8 cellular contexts compared by ENCODE assay signal in genomic region chr22:42169055-42169469, GRCh38. TPM values are rescaled to one million over a fixed set of nuclear protein-coding genes. Genes with fewer than 3 reads are reported as not detected.
DNase-seq lines count a peak whose midpoint lies in the region; ATAC-seq, FAIRE-seq and TF ChIP-seq lines count a peak whose summit lies in the region.

No MANE protein-coding gene starts in this region.

- POLR2A ChIA-PET in Caco-2 (lab: Charles Lee): no interaction called here

- no peaks in the 10 kb centered on the region for H3K9me3 Mint-ChIP-seq in Caco-2 (ENCODE audit: unreplicated experiment)
- H3K9me3 Mint-ChIP-seq in type B pancreatic cell: no peaks in the 10 kb centered on the region

- intact Hi-C loops in Caco-2 (cut with micrococcal nuclease; ENCODE audit: unreplicated experiment): loop anchor here (1.0 kb wide), 3 partner anchors 100 to 268 kb away; no protein-coding TSS in a partner anchor
- intact Hi-C loops in ovary (cut with DNase I): loop anchor here in 3 of 4 donors (2.0 kb wide), 2 partner anchors 268 to 270 kb away; no protein-coding TSS in a partner anchor

- CTCF ChIA-PET in Caco-2 (lab: Charles Lee): interaction anchor here (0.6 to 0.8 kb wide), 3 partner anchors 49 to 305 kb away, joined by 3 to 4 read pairs (median 3); no protein-coding TSS in a partner anchor

- peak; percentile 21 for FAIRE-seq in frontal cortex (lab: Jason Lieb, UNC)

- WGBS in ovary, 3 donors: 39 to 48% (median 41%) methylated on average over 7 of the region's 7 CpGs

- H3K27me3 ChIP-seq in Caco-2 (replicated peaks; ENCODE audit: control insufficient read depth, insufficient read depth, low read length) (no peaks in the 10 kb centered on the region), ovary (no peaks in the 10 kb centered on the region)

- H3K4me3 ChIP-seq in Caco-2 (ENCODE audit: low read depth, low read length) (no peak overlapping the region), ovary (no peak overlapping the region)

- BruUV-seq in Caco-2 (replicated peaks; lab: Mats Ljungman, UMichigan): TSS peak; percentile 11

- H3K4me3 Mint-ChIP-seq in Caco-2 (ENCODE audit: unreplicated experiment) (no peak overlapping the region), type B pancreatic cell (peak overlapping the region; percentile 54)

- TF ChIP-seq EP300 in ovary (IDR thresholded peaks at IDR 0.05): no peak

- H3K27ac Mint-ChIP-seq in Caco-2 (ENCODE audit: unreplicated experiment) (no peak overlapping the region), type B pancreatic cell (peak overlapping the region; percentile 76)

- H3K4me1 Mint-ChIP-seq in Caco-2 (ENCODE audit: low read depth, unreplicated experiment) (no peaks in the 10 kb centered on the region), type B pancreatic cell (ENCODE audit: unreplicated experiment) (peaks cover 48% of the 10 kb centered on the region)

- TF ChIP-seq CTCF in Caco-2 (IDR thresholded peaks at IDR 0.05; ENCODE audit: insufficient read depth in 1 of 2, low read depth in 1 of 2, low read length in 1 of 2, severe bottlenecking in 1 of 2, unreplicated experiment in 1 of 2) (peak; percentile 97 to 99), ovary (IDR thresholded peaks at IDR 0.05) (peak; percentile 78 to 91 (median 88)), type B pancreatic cell (conservative IDR thresholded peaks at IDR 0.05) (peak; percentile 99)

- H3K27ac ChIP-seq in ovary: no peak overlapping the region

- peak; percentile 77 to 82 for DNase-seq in Caco-2
- peak; percentile 35 for DNase-seq in HS-27A (ENCODE audit: low read depth)
- peak; percentile 67 for DNase-seq in RPMI8226
- peak; percentile 59 for DNase-seq in activated T-helper 9 cell treated with anti-CD3 and anti-CD28 coated beads, Interleukin-2, amount 50 U/mL, for 16 hours (ENCODE audit: low read depth)
- peak; percentile 78 to 86 for DNase-seq in frontal cortex (ENCODE audit: low spot score in 2 of 2)
- peak; percentile 49 to 84 (median 78) for DNase-seq in ovary
- DNase-seq in type B pancreatic cell (ENCODE audit: extremely low spot score, unreplicated experiment): peak; percentile 86

- no peak for ATAC-seq in HG02642 (IDR thresholded peaks at IDR 0.05; ENCODE audit: poor library complexity, unreplicated experiment)

- no peaks in the 10 kb centered on the region for H3K9me3 ChIP-seq in Caco-2
- no peaks in the 10 kb centered on the region for H3K9me3 ChIP-seq in ovary

- H3K4me1 ChIP-seq in Caco-2 (no peaks in the 10 kb centered on the region), ovary (ENCODE audit: insufficient read depth) (no peaks in the 10 kb centered on the region)

- TF ChIP-seq POLR2A in ovary (IDR thresholded peaks at IDR 0.05): peak; percentile 15

- H3K36me3 ChIP-seq in Caco-2 (ENCODE audit: control insufficient read depth, insufficient read depth, low read length) (no peaks in the 10 kb centered on the region), ovary (no peaks in the 10 kb centered on the region)

- peaks cover 56% of the 10 kb centered on the region for H3K36me3 Mint-ChIP-seq in Caco-2 (ENCODE audit: insufficient read depth, unreplicated experiment)
- H3K36me3 Mint-ChIP-seq in type B pancreatic cell: peaks cover 15% of the 10 kb centered on the region

- H3K27me3 Mint-ChIP-seq in Caco-2 (ENCODE audit: insufficient read depth, unreplicated experiment) (no peaks in the 10 kb centered on the region), type B pancreatic cell (no peaks in the 10 kb centered on the region)

RNA-seq across cellular contexts. Expression of gene CYP2D6, which starts 38.5 kb away (rescaled TPM):
- total RNA-seq in Caco-2 (2022) (1.7 TPM in 2 replicates), frontal cortex (2.0 TPM), ovary (1 to 10 TPM in 4 of 7 donors, under 1 TPM in 3; 0.73 to 2.0 (median 1.2) TPM), type B pancreatic cell (ENCODE audit: low replicate concordance) (3.1 and 4.0 TPM in 2 replicates)
- polyA plus RNA-seq in ovary: under 1 TPM; 0.28 to 0.30 TPM

Comparison
In these comparisons a context has a peak if more than half of its experiments do, and no peak if none do; other contexts are left out.
1. DNase-seq: peak in every context shown above with its lines; median percentile 86 in type B pancreatic cell; 82 in frontal cortex; 80 in Caco-2; 78 in ovary; 67 in RPMI8226; 59 in activated T-helper 9 cell treated with anti-CD3 and anti-CD28 coated beads, Interleukin-2, amount 50 U/mL, for 16 hours; 35 in HS-27A.